11 cellular contexts compared by ENCODE assay signal in the genomic region with DNA sequence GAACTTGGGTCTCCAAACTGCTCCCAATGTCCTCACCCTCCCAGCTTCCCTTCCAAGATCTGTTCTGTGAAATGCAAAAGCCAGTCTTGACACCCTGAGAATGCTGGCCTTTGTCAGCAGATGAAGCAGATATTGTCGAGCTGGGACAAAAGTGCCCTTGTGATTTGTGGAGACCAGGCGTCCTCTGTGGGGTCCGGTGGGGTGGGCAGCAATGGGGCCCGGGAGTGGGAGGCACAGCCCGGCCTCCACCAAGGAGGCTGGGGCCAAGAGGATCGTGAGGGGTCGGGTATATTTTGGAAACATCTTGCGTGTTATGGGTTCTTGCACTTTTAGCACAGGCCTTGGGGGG.
DNase-seq lines count a peak whose midpoint lies in the region; ATAC-seq and TF ChIP-seq lines count a peak whose summit lies in the region.
"Had no signal": no experiment of that assay in that cellular context is flagged by ENCODE, and none has a peak within 500 bp of the region (broad histone marks: within the 10 kb centered on the region; RNA-seq: fewer than 3 reads in every experiment).

No MANE protein-coding gene starts in this region.

- H3K4me1 ChIP-seq in hepatocyte (ENCODE audit: insufficient read depth) (peaks cover 16% of the 10 kb centered on the region), parathyroid adenoma (peaks cover 7% of the 10 kb centered on the region), prostate gland (replicated peaks) (no peaks in the 10 kb centered on the region), testis (peaks cover 4% of the 10 kb centered on the region)

- H3K4me3 Mint-ChIP-seq in T-helper 17 cell, result peak overlapping the region; percentile 7
- H3K4me3 Mint-ChIP-seq: activated CD8-positive, alpha-beta memory T cell treated with anti-CD3 and anti-CD28 coated beads, Interleukin-2, amount 10 ng/mL, durations not matched to agents 7 days and 5 days had no signal

- peaks cover 5% of the 10 kb centered on the region for H3K4me1 Mint-ChIP-seq in T-helper 17 cell
- H3K4me1 Mint-ChIP-seq: activated CD8-positive, alpha-beta memory T cell treated with anti-CD3 and anti-CD28 coated beads, Interleukin-2, amount 10 ng/mL, durations not matched to agents 7 days and 5 days had no signal

- TF ChIP-seq POLR2A in prostate gland (IDR thresholded peaks at IDR 0.05), result no peak
- no peak for TF ChIP-seq POLR2A in testis (IDR thresholded peaks at IDR 0.05)

- 25% methylated on average over 8 of the region's 8 CpGs for WGBS in hepatocyte (ENCODE audit: low lambda C conversion rate, missing lambda C conversion rate)
- WGBS in prostate gland, result 62% methylated on average over 8 of the region's 8 CpGs
- 32 to 60% methylated on average over 1 to 8 of the region's 8 CpGs for WGBS in testis, 2 donors

- no peaks in the 10 kb centered on the region for H4K20me1 ChIP-seq in hepatocyte (ENCODE audit: insufficient read depth, poor library complexity, severe bottlenecking)

- no peaks in the 10 kb centered on the region for H3K9me2 ChIP-seq in hepatocyte (replicated peaks; ENCODE audit: insufficient read depth)

- H3K79me2 ChIP-seq in hepatocyte (no peaks in the 10 kb centered on the region), parathyroid adenoma (no peaks in the 10 kb centered on the region)

- H3K27ac Mint-ChIP-seq in T-helper 17 cell, result no peak overlapping the region
- H3K27ac Mint-ChIP-seq: activated CD8-positive, alpha-beta memory T cell treated with anti-CD3 and anti-CD28 coated beads, Interleukin-2, amount 10 ng/mL, durations not matched to agents 7 days and 5 days had no signal

- H3K27me3 ChIP-seq in hepatocyte (no peaks in the 10 kb centered on the region), parathyroid adenoma (ENCODE audit: control insufficient read depth, insufficient read depth, low read length) (no peaks in the 10 kb centered on the region), prostate gland (replicated peaks; ENCODE audit: insufficient read depth) (no peaks in the 10 kb centered on the region), testis (no peaks in the 10 kb centered on the region)

- intact Hi-C loops in prostate gland (cut with DNase I) (no loop called here), testis (cut with DNase I; ENCODE audit: low total_unique reads) (no loop called here)

- H3K4me2 ChIP-seq in hepatocyte (peak overlapping the region; percentile 48), parathyroid adenoma (ENCODE audit: low read length) (no peak overlapping the region)

- no peak overlapping the region for H3K4me3 ChIP-seq in hepatocyte
- no peak overlapping the region for H3K4me3 ChIP-seq in parathyroid adenoma (ENCODE audit: low read depth, low read length)
- no peak overlapping the region for H3K4me3 ChIP-seq in prostate gland
- no peak overlapping the region for H3K4me3 ChIP-seq in testis

- H3K27ac ChIP-seq in hepatocyte, result no peak overlapping the region
- H3K27ac ChIP-seq in parathyroid adenoma, result no peak overlapping the region
- H3K27ac ChIP-seq in prostate gland, result no peak overlapping the region
- no peak overlapping the region for H3K27ac ChIP-seq in testis

- H3K9ac ChIP-seq in parathyroid adenoma, result no peak overlapping the region

- DNase-seq in C1 segment of cervical spinal cord (lab: John Stamatoyannopoulos, UW) (peak in 11 of 14 donors; percentile 44 to 82 (median 63)), T-helper 17 cell (no peak), hepatocyte (ENCODE audit: low spot score) (no peak), prostate gland (ENCODE audit: low spot score) (no peak), iPS-NIHi11 (ENCODE audit: low spot score) (no peak), testis (no peak)
- DNase-seq: activated CD8-positive, alpha-beta memory T cell treated with anti-CD3 and anti-CD28 coated beads, Interleukin-2, amount 10 ng/mL, durations not matched to agents 7 days and 5 days; PC-3; stimulated activated CD4-positive, alpha-beta T cell treated with anti-CD3 and anti-CD28 coated beads, Interleukin-2, amount 100 ng/mL, for 48 hours had no signal

- H3K27me3 Mint-ChIP-seq in T-helper 17 cell, result no peaks in the 10 kb centered on the region
- H3K27me3 Mint-ChIP-seq: activated CD8-positive, alpha-beta memory T cell treated with anti-CD3 and anti-CD28 coated beads, Interleukin-2, amount 10 ng/mL, durations not matched to agents 7 days and 5 days had no signal

- peak overlapping the region; percentile 9 for H2AFZ ChIP-seq in hepatocyte
- H2AFZ ChIP-seq in parathyroid adenoma, result peak overlapping the region; percentile 61

- H3K9me3 ChIP-seq in T-helper 17 cell (ENCODE audit: control insufficient read depth, low read length, poor library complexity, severe bottlenecking), result no peaks in the 10 kb centered on the region
- H3K9me3 ChIP-seq in hepatocyte (ENCODE audit: low read depth), result no peaks in the 10 kb centered on the region
- no peaks in the 10 kb centered on the region for H3K9me3 ChIP-seq in parathyroid adenoma (ENCODE audit: control insufficient read depth, low read length)
- no peaks in the 10 kb centered on the region for H3K9me3 ChIP-seq in prostate gland
- no peaks in the 10 kb centered on the region for H3K9me3 ChIP-seq in testis

- TF ChIP-seq CTCF in hepatocyte (IDR thresholded peaks at IDR 0.05; ENCODE audit: poor library complexity) (no peak), parathyroid adenoma (IDR thresholded peaks at IDR 0.05) (no peak), prostate gland (IDR thresholded peaks at IDR 0.05) (no peak), testis (IDR thresholded peaks at IDR 0.05) (no peak)

- no peak for ATAC-seq in T-helper 17 cell
- ATAC-seq in HG03457 (IDR thresholded peaks at IDR 0.05; ENCODE audit: unreplicated experiment), result no peak
- ATAC-seq: activated CD8-positive, alpha-beta memory T cell treated with anti-CD3 and anti-CD28 coated beads, Interleukin-2, amount 10 ng/mL, durations not matched to agents 7 days and 5 days had no signal

- no peaks in the 10 kb centered on the region for H3K36me3 Mint-ChIP-seq in T-helper 17 cell (ENCODE audit: low read depth)
- H3K36me3 Mint-ChIP-seq: activated CD8-positive, alpha-beta memory T cell treated with anti-CD3 and anti-CD28 coated beads, Interleukin-2, amount 10 ng/mL, durations not matched to agents 7 days and 5 days had no signal

- H3K36me3 ChIP-seq in hepatocyte (replicated peaks; ENCODE audit: insufficient read depth, low read depth), result no peaks in the 10 kb centered on the region
- no peaks in the 10 kb centered on the region for H3K36me3 ChIP-seq in parathyroid adenoma (ENCODE audit: control insufficient read depth, insufficient read depth, low read length)
- H3K36me3 ChIP-seq in prostate gland, result no peaks in the 10 kb centered on the region
- no peaks in the 10 kb centered on the region for H3K36me3 ChIP-seq in testis (ENCODE audit: low read depth, missing control alignments)

Comparison
In these comparisons a context has a peak if more than half of its experiments do, and no peak if none do; other contexts are left out.
1. DNase-seq: peak in C1 segment of cervical spinal cord (11 of 14); none in T-helper 17 cell (0 of 3), hepatocyte (single experiment), prostate gland (single experiment), iPS-NIHi11 (single experiment) and testis (single experiment).